ENCODE assay signal across 9 cellular contexts in genomic region chr1:163170975-163171676, GRCh38. TPM values are rescaled to one million over a fixed set of nuclear protein-coding genes. Genes with fewer than 3 reads are reported as not detected.
A peak's percentile ranks its signal among the peaks of the same experiment; 100 is the strongest.
DNase-seq lines count a peak whose midpoint lies in the region; ATAC-seq and TF ChIP-seq lines count a peak whose summit lies in the region.
"Had no signal": no experiment of that assay in that cellular context is flagged by ENCODE, and none has a peak within 500 bp of the region (broad histone marks: within the 10 kb centered on the region; RNA-seq: fewer than 3 reads in every experiment).

No MANE protein-coding gene starts in this region.

- H4K20me1 ChIP-seq in PC-3 (ENCODE audit: low read length), result no peaks in the 10 kb centered on the region

- H3K4me1 ChIP-seq in left ventricle myocardium inferior (peaks cover 32% of the 10 kb centered on the region), PC-3 (ENCODE audit: insufficient read depth, low read length) (peaks cover 70% of the 10 kb centered on the region)

- H3K36me3 Mint-ChIP-seq in activated CD4-positive, alpha-beta T cell treated with anti-CD3 and anti-CD28 coated beads for 36 hours (ENCODE audit: low read depth), result peaks cover 1% of the 10 kb centered on the region
- H3K36me3 Mint-ChIP-seq in CD4-positive, alpha-beta T cell (ENCODE audit: low read depth), result no peaks in the 10 kb centered on the region
- H3K36me3 Mint-ChIP-seq: activated naive CD4-positive, alpha-beta T cell treated with anti-CD3 and anti-CD28 coated beads, Interleukin-2, amount 50 U/mL, for 24 hours had no signal

- H3K27me3 Mint-ChIP-seq in activated CD4-positive, alpha-beta T cell treated with anti-CD3 and anti-CD28 coated beads for 36 hours, result no peaks in the 10 kb centered on the region
- H3K27me3 Mint-ChIP-seq in CD4-positive, alpha-beta T cell, result peaks cover 10% of the 10 kb centered on the region

- CTCF ChIA-PET in PC-3 (lab: Charles Lee), result no interaction called here
- CTCF ChIA-PET in activated CD4-positive, alpha-beta T cell treated with anti-CD3 and anti-CD28 coated beads for 36 hours (lab: Charles Lee), result interaction anchor here (0.7 kb wide), 1 partner anchor 318 kb away, joined by 3 read pairs; no protein-coding TSS in a partner anchor
- CTCF ChIA-PET in CD4-positive, alpha-beta T cell (lab: Charles Lee), result no interaction called here

- H3K79me2 ChIP-seq in PC-3 (ENCODE audit: low read length), result no peaks in the 10 kb centered on the region

- BruUV-seq in PC-3 (replicated peaks; lab: Mats Ljungman, UMichigan), result no TSS peak

- H2AFZ ChIP-seq in PC-3 (ENCODE audit: low read length), result peak overlapping the region; percentile 15; the same call in 1 of the 2 replicates

- no peaks in the 10 kb centered on the region for H3K27me3 ChIP-seq in left ventricle myocardium inferior (ENCODE audit: low read depth)
- no peaks in the 10 kb centered on the region for H3K27me3 ChIP-seq in PC-3 (ENCODE audit: low read length)
- no peaks in the 10 kb centered on the region for H3K27me3 ChIP-seq in CD4-positive, alpha-beta T cell (ENCODE audit: control insufficient read depth, insufficient read depth, low read length)

- H3K4me2 ChIP-seq in PC-3 (ENCODE audit: low read length), result peak overlapping the region; percentile 62

- H3K27ac ChIP-seq in left ventricle myocardium inferior (replicated peaks), result peak overlapping the region; percentile 18
- H3K27ac ChIP-seq in PC-3 (ENCODE audit: low read length), result peak overlapping the region; percentile 42
- H3K27ac ChIP-seq in CD4-positive, alpha-beta T cell (ENCODE audit: low read depth, low read length), result no peak overlapping the region

- peak overlapping the region; percentile 32 for H3K9ac ChIP-seq in PC-3 (ENCODE audit: low read length)

- no peaks in the 10 kb centered on the region for H3K9me2 ChIP-seq in PC-3 (replicated peaks; ENCODE audit: low read length)

- TF ChIP-seq CTCF in left ventricle myocardium inferior (IDR thresholded peaks at IDR 0.05; ENCODE audit: borderline replicate concordance) (peak; percentile 48), PC-3 (conservative IDR thresholded peaks at IDR 0.05; ENCODE audit: low read depth, low read length) (peak; percentile 84), fibroblast of pulmonary artery (IDR thresholded peaks at IDR 0.05; ENCODE audit: low read length, missing control alignments) (peak; percentile 69)
- no peak for TF ChIP-seq CTCF in CD4-positive, alpha-beta T cell (IDR thresholded peaks at IDR 0.05)

- DNase-seq in left ventricle myocardium inferior (no peak), cardiac septum (ENCODE audit: low spot score) (no peak), PC-3 (peak; percentile 64), fibroblast of pulmonary artery (ENCODE audit: low read depth) (peak; percentile 68)
- DNase-seq in activated CD4-positive, alpha-beta T cell treated with anti-CD3 and anti-CD28 coated beads for 36 hours, result no peak
- DNase-seq in CD4-positive, alpha-beta T cell, result no peak

- no peaks in the 10 kb centered on the region for H3K9me3 Mint-ChIP-seq in activated CD4-positive, alpha-beta T cell treated with anti-CD3 and anti-CD28 coated beads for 36 hours (ENCODE audit: low read depth)
- peaks cover 2% of the 10 kb centered on the region for H3K9me3 Mint-ChIP-seq in CD4-positive, alpha-beta T cell
- H3K9me3 Mint-ChIP-seq: activated naive CD4-positive, alpha-beta T cell treated with anti-CD3 and anti-CD28 coated beads, Interleukin-2, amount 50 U/mL, for 24 hours had no signal

- H3K4me1 Mint-ChIP-seq in activated CD4-positive, alpha-beta T cell treated with anti-CD3 and anti-CD28 coated beads for 36 hours, result peaks cover 5% of the 10 kb centered on the region
- no peaks in the 10 kb centered on the region for H3K4me1 Mint-ChIP-seq in CD4-positive, alpha-beta T cell (ENCODE audit: low read depth)
- H3K4me1 Mint-ChIP-seq: activated naive CD4-positive, alpha-beta T cell treated with anti-CD3 and anti-CD28 coated beads, Interleukin-2, amount 50 U/mL, for 24 hours had no signal

- H3K4me3 Mint-ChIP-seq in activated CD4-positive, alpha-beta T cell treated with anti-CD3 and anti-CD28 coated beads for 36 hours, result no peak overlapping the region
- no peak overlapping the region for H3K4me3 Mint-ChIP-seq in CD4-positive, alpha-beta T cell
- H3K4me3 Mint-ChIP-seq: activated naive CD4-positive, alpha-beta T cell treated with anti-CD3 and anti-CD28 coated beads, Interleukin-2, amount 50 U/mL, for 24 hours had no signal

- H3K27ac Mint-ChIP-seq in activated CD4-positive, alpha-beta T cell treated with anti-CD3 and anti-CD28 coated beads for 36 hours, result no peak overlapping the region
- H3K27ac Mint-ChIP-seq in CD4-positive, alpha-beta T cell, result no peak overlapping the region
- H3K27ac Mint-ChIP-seq: activated naive CD4-positive, alpha-beta T cell treated with anti-CD3 and anti-CD28 coated beads, Interleukin-2, amount 50 U/mL, for 24 hours had no signal

- H3K4me3 ChIP-seq in left ventricle myocardium inferior, result no peak overlapping the region
- H3K4me3 ChIP-seq in PC-3 (ENCODE audit: low read length), result peak overlapping the region; percentile 20; the same call in 1 of the 2 replicates
- no peak overlapping the region for H3K4me3 ChIP-seq in fibroblast of pulmonary artery (replicated peaks; ENCODE audit: low read depth, low read length)

- H3K9me3 ChIP-seq in left ventricle myocardium inferior (replicated peaks) (no peaks in the 10 kb centered on the region), PC-3 (ENCODE audit: low read length) (no peaks in the 10 kb centered on the region)
- no peaks in the 10 kb centered on the region for H3K9me3 ChIP-seq in CD4-positive, alpha-beta T cell (ENCODE audit: control insufficient read depth, low read length)

- no peaks in the 10 kb centered on the region for H3F3A ChIP-seq in PC-3 (ENCODE audit: low read length, unreplicated experiment)

- intact Hi-C loops in left ventricle myocardium inferior (cut with micrococcal nuclease) (loop anchor here (5.0 to 10.0 kb wide), 2 partner anchors 99 to 144 kb away; no protein-coding TSS in a partner anchor), cardiac septum (cut with DNase I) (loop anchor here (5.0 kb wide), 1 partner anchor 146 kb away; no protein-coding TSS in a partner anchor), PC-3 (cut with micrococcal nuclease) (loop anchor here (1.0 to 5.0 kb wide), 4 partner anchors 86 to 293 kb away; no protein-coding TSS in a partner anchor)
- intact Hi-C loops in activated CD4-positive, alpha-beta T cell treated with anti-CD3 and anti-CD28 coated beads for 36 hours (cut with DNase I, micrococcal nuclease), result loop anchor here in 1 of 2 experiments (5.0 to 10.0 kb wide), 2 partner anchors 144 to 294 kb away; no protein-coding TSS in a partner anchor
- intact Hi-C loops in CD4-positive, alpha-beta T cell (cut with DNase I, micrococcal nuclease), result loop anchor here in 1 of 2 experiments (5.0 kb wide), 1 partner anchor 319 kb away; no protein-coding TSS in a partner anchor

- POLR2A ChIA-PET in PC-3 (lab: Charles Lee; ENCODE audit: unreplicated experiment), result no interaction called here
- POLR2A ChIA-PET in activated CD4-positive, alpha-beta T cell treated with anti-CD3 and anti-CD28 coated beads for 36 hours (lab: Charles Lee), result no interaction called here
- POLR2A ChIA-PET in CD4-positive, alpha-beta T cell (lab: Charles Lee), result no interaction called here

- H3K36me3 ChIP-seq in left ventricle myocardium inferior, result no peaks in the 10 kb centered on the region
- no peaks in the 10 kb centered on the region for H3K36me3 ChIP-seq in PC-3 (ENCODE audit: low read depth, low read length)

- peak; percentile 44 for ATAC-seq in PC-3
- no peak for ATAC-seq in GM18873 (IDR thresholded peaks at IDR 0.05; ENCODE audit: low FRiP score, unreplicated experiment)
- ATAC-seq in activated CD4-positive, alpha-beta T cell treated with anti-CD3 and anti-CD28 coated beads for 36 hours, result no peak
- no peak for ATAC-seq in CD4-positive, alpha-beta T cell (ENCODE audit: poor library complexity)
- no peak for ATAC-seq in HG03439 (IDR thresholded peaks at IDR 0.05; ENCODE audit: unreplicated experiment)

RNA-seq across cellular contexts. Expression of gene RGS5, which starts 31.6 kb away (rescaled TPM):
- total RNA-seq in left ventricle myocardium inferior, result 256 TPM
- total RNA-seq in cardiac septum, result 223 TPM
- 5.0 and 13.4 TPM in 2 replicates for total RNA-seq in PC-3 (2014; rRNA removed)
- total RNA-seq in activated CD4-positive, alpha-beta T cell treated with anti-CD3 and anti-CD28 coated beads for 36 hours, result 1 to 10 TPM; 4.1 to 4.4 TPM
- 1 to 10 TPM; 1.2 to 1.6 TPM for total RNA-seq in CD4-positive, alpha-beta T cell

Comparison
In these comparisons a context has a peak if more than half of its experiments do, and no peak if none do; other contexts are left out.
1. DNase-seq: peak in PC-3 (single experiment) and fibroblast of pulmonary artery (single experiment); none in left ventricle myocardium inferior (single experiment), cardiac septum (single experiment), activated CD4-positive, alpha-beta T cell treated with anti-CD3 and anti-CD28 coated beads for 36 hours (single experiment) and CD4-positive, alpha-beta T cell (0 of 10).
2. RNA of gene RGS5, which starts 31.6 kb away (total RNA-seq): 256 TPM in left ventricle myocardium inferior (single experiment) and 223 TPM in cardiac septum (single experiment); 5.0 to 13.4 TPM in PC-3, 4.1 to 4.4 TPM in activated CD4-positive, alpha-beta T cell treated with anti-CD3 and anti-CD28 coated beads for 36 hours and 1.2 to 1.6 TPM in CD4-positive, alpha-beta T cell; every median in the first group is over 10 times any median in the second.